ENCODE assay signal across 7 cellular contexts in genomic region chr10:50624866-50625491, GRCh38. TPM values are rescaled to one million over a fixed set of nuclear protein-coding genes. Genes with fewer than 3 reads are reported as not detected.
DNase-seq lines count a peak whose midpoint lies in the region; ATAC-seq, FAIRE-seq and TF ChIP-seq lines count a peak whose summit lies in the region.

No MANE protein-coding gene starts in this region.

- H3K4me3 ChIP-seq in HAP-1 (peak overlapping the region; percentile 64), Loucy (ENCODE audit: low read length, poor library complexity, severe bottlenecking) (peak overlapping the region; percentile 98), right atrium auricular region (peak overlapping the region; percentile 85 to 96), psoas muscle (peak overlapping the region; percentile 96)

- DNase-seq in GM12891 (ENCODE audit: insufficient read length, low spot score) (peak; percentile 71), HAP-1 (ENCODE audit: low spot score in 2 of 2) (peak; percentile 64 to 78), T follicular helper cell (ENCODE audit: low read depth) (peak; percentile 49), amygdala (lab: John Stamatoyannopoulos, UW) (peak in 53 of 56 donors; percentile 51 to 98 (median 85)), right atrium auricular region (ENCODE audit: low spot score) (peak; percentile 75), psoas muscle (peak in 1 of 2 donors; percentile 85)

- peak; percentile 63 for TF ChIP-seq CTCF in Loucy (conservative IDR thresholded peaks at IDR 0.05; ENCODE audit: low read length)
- TF ChIP-seq CTCF in right atrium auricular region (IDR thresholded peaks at IDR 0.05) = peak; percentile 51 to 81
- TF ChIP-seq CTCF in psoas muscle (IDR thresholded peaks at IDR 0.05) = peak; percentile 67

- peak; percentile 74 to 81 (median 80) for ATAC-seq in psoas muscle

- H3K9ac ChIP-seq in Loucy (ENCODE audit: low read depth, low read length, poor library complexity, severe bottlenecking) = peak overlapping the region; percentile 87

- H3K9me3 ChIP-seq in HAP-1 = no peaks in the 10 kb centered on the region
- H3K9me3 ChIP-seq in Loucy (ENCODE audit: insufficient read depth, low read depth, low read length) = no peaks in the 10 kb centered on the region
- no peaks in the 10 kb centered on the region for H3K9me3 ChIP-seq in right atrium auricular region
- no peaks in the 10 kb centered on the region for H3K9me3 ChIP-seq in psoas muscle

- peak; percentile 92 for FAIRE-seq in GM12891 (lab: Jason Lieb, UNC)

- peaks cover 15% of the 10 kb centered on the region for H4K20me1 ChIP-seq in Loucy (ENCODE audit: insufficient read depth, low read length, poor library complexity, severe bottlenecking)

- H3K4me1 ChIP-seq in HAP-1 = peaks cover 11% of the 10 kb centered on the region
- peaks cover 23% of the 10 kb centered on the region for H3K4me1 ChIP-seq in Loucy (ENCODE audit: insufficient read depth, low read length, poor library complexity, severe bottlenecking)
- peaks cover 0 to 28% of the 10 kb centered on the region in 2 donors for H3K4me1 ChIP-seq in right atrium auricular region
- peaks cover 28% of the 10 kb centered on the region for H3K4me1 ChIP-seq in psoas muscle

- H3F3A ChIP-seq in Loucy (ENCODE audit: low read depth) = peaks cover 4% of the 10 kb centered on the region; the same call in 1 of the 2 replicates

- H3K79me2 ChIP-seq in Loucy (ENCODE audit: insufficient read depth, low read length) = peaks cover 20% of the 10 kb centered on the region

- WGBS in psoas muscle, 3 donors = 0 to 1% (median 0%) methylated on average over 37 to 58 of the region's 58 CpGs

- intact Hi-C loops in psoas muscle (cut with DNase I) = loop anchor here (5.0 to 10.0 kb wide), 7 partner anchors 68 to 330 kb away; no protein-coding TSS in a partner anchor

- peak overlapping the region; percentile 99 for H2AFZ ChIP-seq in Loucy (ENCODE audit: low read length)

- TF ChIP-seq POLR2A in GM12891 (IDR thresholded peaks at IDR 0.05; ENCODE audit: low read depth, low read length) = peak; percentile 32; the same call in 1 of the 2 replicates

- in situ Hi-C loops in HAP-1 (cut with MboI; ENCODE audit: low sequenced_read_pairs) = no loop called here

- peak overlapping the region; percentile 83 for H3K4me2 ChIP-seq in Loucy (ENCODE audit: low read depth, low read length, poor library complexity, severe bottlenecking)

- H3K27me3 ChIP-seq in HAP-1 (ENCODE audit: low read depth) = no peaks in the 10 kb centered on the region
- H3K27me3 ChIP-seq in Loucy (ENCODE audit: insufficient read depth, low read length, poor library complexity, severe bottlenecking) = no peaks in the 10 kb centered on the region
- H3K27me3 ChIP-seq in right atrium auricular region = no peaks in the 10 kb centered on the region
- no peaks in the 10 kb centered on the region for H3K27me3 ChIP-seq in psoas muscle (ENCODE audit: insufficient read depth in 3 of 3, low read length in 2 of 3)

- H3K36me3 ChIP-seq in HAP-1 (replicated peaks) (no peaks in the 10 kb centered on the region), Loucy (ENCODE audit: insufficient read depth, low read length) (no peaks in the 10 kb centered on the region), right atrium auricular region (no peaks in the 10 kb centered on the region), psoas muscle (ENCODE audit: insufficient read depth in 1 of 2, low read depth in 1 of 2) (peaks cover 0 to 14% of the 10 kb centered on the region in 2 donors)

- no peaks in the 10 kb centered on the region for H3K9me2 ChIP-seq in Loucy (replicated peaks; ENCODE audit: low read depth, low read length)

- peak overlapping the region; percentile 99 for H3K27ac ChIP-seq in right atrium auricular region
- H3K27ac ChIP-seq in psoas muscle = peak overlapping the region; percentile 97

TF ChIP-seq in GM12891, 5 proteins besides CTCF, POLR2A, EP300 and RAD21:
- TF ChIP-seq POLR2AphosphoS5 (IDR thresholded peaks at IDR 0.05; ENCODE audit: low read depth, low read length) (peak; percentile 49; the same call in 1 of the 2 replicates), POU2F2 (IDR thresholded peaks at IDR 0.05; ENCODE audit: low read depth, low read length) (no peak)

RNA-seq across cellular contexts. Expression of gene SGMS1, which starts 1.2 kb away (rescaled TPM):
- 3.8 TPM for polyA plus RNA-seq in GM12891 (2012; ENCODE audit: low read depth, missing spikeins)
- total RNA-seq in right atrium auricular region (10 to 100 TPM; 32.5 to 35.9 TPM), psoas muscle (10 to 100 TPM in 3 of 4 donors, 1 to 10 TPM in 1; 9.4 to 16.7 (median 13.0) TPM)
- polyA plus RNA-seq in psoas muscle = 10 to 100 TPM in 1 of 3 donors, 1 to 10 TPM in 2; 6.2 to 14.1 (median 6.7) TPM
